In the genomic region with DNA sequence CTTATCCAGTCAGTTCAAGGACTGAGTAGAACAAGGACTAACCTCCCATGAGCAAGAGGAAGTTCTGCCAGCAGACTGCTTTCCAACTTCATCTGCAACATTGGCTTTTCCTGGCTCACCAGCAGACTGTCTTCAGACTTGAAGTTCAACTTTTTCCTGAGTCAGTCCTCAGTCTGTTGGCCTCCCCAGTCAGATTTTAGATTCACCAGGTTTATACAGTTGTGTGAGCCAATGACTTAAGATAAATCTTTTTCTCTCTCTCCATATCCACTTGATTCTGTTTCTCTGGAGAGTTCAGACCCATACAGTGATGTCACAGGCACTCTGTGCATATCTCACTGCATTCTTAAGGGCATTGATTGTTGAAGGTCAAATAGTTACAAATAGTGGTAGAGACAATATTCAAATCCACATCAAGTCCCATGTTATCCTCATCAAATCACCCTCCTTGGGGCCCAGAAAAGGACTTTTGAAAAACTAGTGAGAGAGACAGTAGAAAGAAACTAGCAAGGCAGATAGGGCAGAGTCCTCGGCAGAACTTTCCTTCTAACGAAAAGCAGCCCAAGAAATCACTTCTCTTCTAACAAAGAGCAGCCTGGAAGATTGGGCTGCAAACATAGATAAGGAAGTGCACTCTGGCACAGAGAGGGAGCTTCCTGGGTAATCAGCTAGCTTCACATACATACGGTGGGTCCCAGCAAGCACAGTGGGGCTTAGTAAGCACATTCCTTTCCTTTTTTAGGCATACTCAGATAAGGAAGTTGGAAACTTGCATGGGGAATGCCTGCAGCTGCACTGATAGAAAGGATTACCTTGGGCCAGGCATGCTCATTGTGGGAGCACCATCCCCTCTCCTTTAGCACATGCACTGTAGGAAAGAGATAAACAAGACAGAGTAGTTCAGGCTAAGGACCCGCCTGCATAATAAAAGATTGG, we compare ENCODE assay signal across 1 cellular context.
TF ChIP-seq lines count a peak whose summit lies in the region.

No MANE protein-coding gene starts in this region.

TF ChIP-seq in K562, 482 proteins besides CTCF, POLR2A, EP300 and RAD21 (continued from another document):
- peak; percentile 45; the same call in 1 of the 2 replicates for TF ChIP-seq ZNF263 (CRISPR knock-in tag; IDR thresholded peaks at IDR 0.05; ENCODE audit: borderline replicate concordance)
- no peak for TF ChIP-seq SMARCB1 (IDR thresholded peaks at IDR 0.05; ENCODE audit: insufficient read length, low read depth)
- no peak for TF ChIP-seq SIN3B (IDR thresholded peaks at IDR 0.05; ENCODE audit: low read depth)
- TF ChIP-seq SETDB1 (IDR thresholded peaks at IDR 0.05; ENCODE audit: low read length), result no peak
- no peak for TF ChIP-seq ZZZ3 (IDR thresholded peaks at IDR 0.05)
- TF ChIP-seq PML (IDR thresholded peaks at IDR 0.05; ENCODE audit: low read length), result no peak
- TF ChIP-seq CBFA2T3 (IDR thresholded peaks at IDR 0.05), result peak; percentile 86
- TF ChIP-seq NRF1 (conservative IDR thresholded peaks at IDR 0.05 in 1 of 2, IDR thresholded peaks at IDR 0.05 in 1 of 2), result no peak
- TF ChIP-seq SRF (CRISPR knock-in tag; IDR thresholded peaks at IDR 0.05), result peak; percentile 70 to 92; a peak in 3 of 4 replicates
- no peak for TF ChIP-seq KDM5B (IDR thresholded peaks at IDR 0.05; ENCODE audit: insufficient replicate concordance, low read depth, low read length)
- TF ChIP-seq MGA (IDR thresholded peaks at IDR 0.05), result no peak
- TF ChIP-seq CHD2 (IDR thresholded peaks at IDR 0.05; ENCODE audit: low read depth, low read length), result no peak
- TF ChIP-seq ZBTB17 (CRISPR knock-in tag; IDR thresholded peaks at IDR 0.05), result no peak
- TF ChIP-seq SMC3 (conservative IDR thresholded peaks at IDR 0.05; ENCODE audit: insufficient read depth, low read depth, low read length), result no peak
- no peak for TF ChIP-seq ZNF41 (CRISPR knock-in tag; conservative IDR thresholded peaks at IDR 0.05)
- TF ChIP-seq ZNF639 (CRISPR knock-in tag; conservative IDR thresholded peaks at IDR 0.05 in 1 of 2, IDR thresholded peaks at IDR 0.05 in 1 of 2), result peak in 1 of 2 experiments; percentile 72; a peak in 1 of 4 replicates
- no peak for TF ChIP-seq TGIF2 (CRISPR knock-in tag; IDR thresholded peaks at IDR 0.05)
- TF ChIP-seq MEF2D (tag; conservative IDR thresholded peaks at IDR 0.05; ENCODE audit: low read depth), result peak; percentile 87
- TF ChIP-seq, protein P1, sequence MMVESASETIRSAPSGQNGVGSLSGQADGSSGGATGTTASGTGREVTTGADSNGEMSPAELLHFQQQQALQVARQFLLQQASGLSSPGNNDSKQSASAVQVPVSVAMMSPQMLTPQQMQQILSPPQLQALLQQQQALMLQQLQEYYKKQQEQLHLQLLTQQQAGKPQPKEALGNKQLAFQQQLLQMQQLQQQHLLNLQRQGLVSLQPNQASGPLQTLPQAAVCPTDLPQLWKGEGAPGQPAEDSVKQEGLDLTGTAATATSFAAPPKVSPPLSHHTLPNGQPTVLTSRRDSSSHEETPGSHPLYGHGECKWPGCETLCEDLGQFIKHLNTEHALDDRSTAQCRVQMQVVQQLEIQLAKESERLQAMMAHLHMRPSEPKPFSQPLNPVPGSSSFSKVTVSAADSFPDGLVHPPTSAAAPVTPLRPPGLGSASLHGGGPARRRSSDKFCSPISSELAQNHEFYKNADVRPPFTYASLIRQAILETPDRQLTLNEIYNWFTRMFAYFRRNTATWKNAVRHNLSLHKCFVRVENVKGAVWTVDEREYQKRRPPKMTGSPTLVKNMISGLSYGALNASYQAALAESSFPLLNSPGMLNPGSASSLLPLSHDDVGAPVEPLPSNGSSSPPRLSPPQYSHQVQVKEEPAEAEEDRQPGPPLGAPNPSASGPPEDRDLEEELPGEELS (CRISPR knock-in tag; IDR thresholded peaks at IDR 0.05; ENCODE audit: borderline replicate concordance), result no peak
- peak; percentile 50; the same call in 1 of the 2 replicates for TF ChIP-seq HDAC2 (IDR thresholded peaks at IDR 0.05)
- TF ChIP-seq MAFG (tag; conservative IDR thresholded peaks at IDR 0.05), result no peak
